In the genomic region with DNA sequence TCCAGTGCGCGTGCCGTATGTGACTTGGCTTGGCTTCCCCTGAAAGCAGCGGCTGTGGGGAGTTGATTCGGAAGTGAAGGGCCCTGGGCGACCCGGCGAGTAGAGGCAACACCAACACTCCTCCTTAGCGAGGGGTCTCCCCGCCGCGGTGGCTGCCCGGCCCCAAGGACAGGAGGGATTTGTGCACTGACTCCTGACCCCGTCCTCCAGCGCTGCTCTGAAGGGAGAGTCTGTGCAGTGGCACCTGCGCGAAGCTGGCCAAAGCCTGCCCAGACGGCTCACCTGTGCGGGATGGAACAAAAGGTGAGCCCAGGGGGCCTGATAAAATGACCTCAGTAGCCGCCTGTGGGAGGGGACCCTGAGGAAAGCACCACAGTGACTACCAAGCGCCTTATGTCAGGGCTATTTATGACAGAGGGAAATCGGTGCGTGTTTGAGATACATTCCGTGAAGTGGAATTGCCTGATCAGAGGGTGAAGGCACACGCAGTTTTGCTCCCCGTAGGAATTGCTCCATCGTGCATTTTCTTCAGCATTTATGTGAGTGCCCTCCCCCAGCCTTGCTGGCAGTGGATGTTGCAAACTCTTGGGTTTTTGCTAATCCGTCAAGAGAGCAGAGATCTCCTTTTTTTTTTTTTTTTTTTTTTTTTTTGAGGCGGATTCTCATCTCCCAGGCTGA, we compare ENCODE assay signal across 7 cellular contexts. TPM values are rescaled to one million over a fixed set of nuclear protein-coding genes. Genes with fewer than 3 reads are reported as not detected.
A peak's percentile ranks its signal among the peaks of the same experiment; 100 is the strongest.
DNase-seq lines count a peak whose midpoint lies in the region; ATAC-seq and TF ChIP-seq lines count a peak whose summit lies in the region.
"Not testable (repeated sequence)": the region's sequence is repeated elsewhere in the genome, so short reads cannot be mapped to it uniquely, and the experiment has no call there.

No MANE protein-coding gene starts in this region.

- H3K9me2 ChIP-seq in Karpas-422 (replicated peaks; ENCODE audit: insufficient read depth, low read length); SU-DHL-6 (replicated peaks; ENCODE audit: insufficient read depth, low read length): not testable (repeated sequence)

- POLR2A ChIA-PET in HEK293T (lab: Yijun Ruan, JAX) = not testable (repeated sequence)

- not testable (repeated sequence) for DNase-seq in HEK293T (ENCODE audit: extremely low spot score); Karpas-422; breast epithelium (ENCODE audit: low spot score in 2 of 2)
- DNase-seq in hepatic stellate cell (ENCODE audit: low spot score) = peak; percentile 51
- DNase-seq in osteoblast (ENCODE audit: insufficient read length, low spot score, missing footprints) = peak; percentile 90

- intact Hi-C loops in breast epithelium (cut with DNase I; ENCODE audit: low total_unique reads) = not testable (repeated sequence)

- not testable (repeated sequence) for H3F3A ChIP-seq in SU-DHL-6 (ENCODE audit: insufficient read depth)

- H3K79me2 ChIP-seq in Karpas-422 (ENCODE audit: low read length); SU-DHL-6 (ENCODE audit: insufficient read depth, low read length); osteoblast (ENCODE audit: insufficient read depth, low read length): not testable (repeated sequence)

- not testable (repeated sequence) for H3K27me3 ChIP-seq in Karpas-422 (ENCODE audit: low read length); SU-DHL-6 (ENCODE audit: low read length); breast epithelium; osteoblast (ENCODE audit: insufficient read depth, low read length)

- not testable (repeated sequence) for TF ChIP-seq POLR2A in breast epithelium (IDR thresholded peaks at IDR 0.05)

- H3K9ac ChIP-seq in Karpas-422 (ENCODE audit: low read length) = 0 out of 2 replicates have a peak overlapping the region, but pooled peaks have one; percentile 17
- H3K9ac ChIP-seq in SU-DHL-6 (ENCODE audit: low read length) = peak overlapping the region; percentile 40; the same call in 1 of the 2 replicates

- H3K36me3 ChIP-seq in Karpas-422 (ENCODE audit: insufficient read depth, low read length); SU-DHL-6 (ENCODE audit: low read length); breast epithelium; osteoblast (ENCODE audit: insufficient read depth, low read length): not testable (repeated sequence)

- H3K4me2 ChIP-seq in Karpas-422 (ENCODE audit: low read depth, low read length, poor library complexity, severe bottlenecking) (peak overlapping the region; percentile 35), SU-DHL-6 (ENCODE audit: low read depth, low read length, poor library complexity, severe bottlenecking) (peak overlapping the region; percentile 53), osteoblast (ENCODE audit: insufficient read depth, low read length) (peak overlapping the region; percentile 93)

- not testable (repeated sequence) for H3K27ac ChIP-seq in Karpas-422 (ENCODE audit: low read length); SU-DHL-6 (ENCODE audit: low read depth, low read length)
- H3K27ac ChIP-seq in breast epithelium (peak overlapping the region; percentile 36 to 48), osteoblast (ENCODE audit: low read depth, low read length) (peak overlapping the region; percentile 4)

- TF ChIP-seq CTCF in SU-DHL-6 (IDR thresholded peaks at IDR 0.05; ENCODE audit: insufficient read depth, low read length, poor library complexity, severe bottlenecking); breast epithelium (IDR thresholded peaks at IDR 0.05); osteoblast (IDR thresholded peaks at IDR 0.05; ENCODE audit: extremely low read depth, low read depth, low read length): not testable (repeated sequence)

- H2AFZ ChIP-seq in Karpas-422 (ENCODE audit: low read length); SU-DHL-6 (ENCODE audit: low read depth, low read length, severe bottlenecking): not testable (repeated sequence)
- H2AFZ ChIP-seq in osteoblast (ENCODE audit: low read length) = peak overlapping the region; percentile 78

- not testable (repeated sequence) for H3K4me3 ChIP-seq in Karpas-422 (ENCODE audit: low read length)
- H3K4me3 ChIP-seq in SU-DHL-6 (ENCODE audit: insufficient read depth, low read length, poor library complexity, severe bottlenecking) (peak overlapping the region; percentile 34), breast epithelium (peak overlapping the region; percentile 40 to 69 (median 54)), osteoblast (ENCODE audit: insufficient read depth, low read length) (peak overlapping the region; percentile 79)

- H3K4me1 ChIP-seq in Karpas-422 (ENCODE audit: low read length); breast epithelium; osteoblast (ENCODE audit: insufficient read depth, low read length): not testable (repeated sequence)

- ATAC-seq in GM18502 (IDR thresholded peaks at IDR 0.05; ENCODE audit: poor library complexity, unreplicated experiment) = peak; percentile 72

- not testable (repeated sequence) for H3K9me3 ChIP-seq in Karpas-422 (ENCODE audit: low read length); SU-DHL-6 (ENCODE audit: insufficient read depth, low read length); breast epithelium; osteoblast (ENCODE audit: low read depth, low read length)

- CTCF ChIA-PET in HEK293T (lab: Yijun Ruan, JAX) = interaction anchor here (1.0 kb wide), 1 partner anchor 10 kb away, joined by 3 read pairs; no protein-coding TSS in a partner anchor

- not testable (repeated sequence) for H4K20me1 ChIP-seq in Karpas-422 (ENCODE audit: insufficient read depth, low read depth, low read length); SU-DHL-6 (ENCODE audit: low read depth, low read length); osteoblast (ENCODE audit: insufficient read depth, low read length)

TF ChIP-seq in HEK293T, 16 proteins besides CTCF, POLR2A, EP300 and RAD21:
- peak; percentile 80 for TF ChIP-seq ZNF384 (IDR thresholded peaks at IDR 0.05)

RNA-seq across cellular contexts. Expression of gene CBY3, which starts 22.5 kb away (rescaled TPM):
- not detected in 2 replicates for total RNA-seq in Karpas-422 (2014; rRNA removed; shearing (Covaris generic); ENCODE audit: low replicate concordance)
- total RNA-seq in breast epithelium (not detected), osteoblast (not detected in 2 replicates)

RNA-seq across cellular contexts. Expression of gene HNRNPH1, which starts 34.8 kb away (rescaled TPM):
- 484 and 580 TPM in 2 replicates for total RNA-seq in Karpas-422 (2014; rRNA removed; shearing (Covaris generic); ENCODE audit: low replicate concordance)
- total RNA-seq in breast epithelium = 100 to 1,000 TPM; 577 to 931 (median 621) TPM
- total RNA-seq in osteoblast = 354 and 368 TPM in 2 replicates

RNA-seq across cellular contexts. Expression of gene CANX, which starts 40.4 kb away (rescaled TPM):
- 191 and 224 TPM in 2 replicates for total RNA-seq in Karpas-422 (2014; rRNA removed; shearing (Covaris generic); ENCODE audit: low replicate concordance)
- total RNA-seq in breast epithelium = 100 to 1,000 TPM; 379 to 416 (median 381) TPM
- total RNA-seq in osteoblast = 689 and 698 TPM in 2 replicates

Comparison
In these comparisons a context has a peak if more than half of its experiments do, and no peak if none do; other contexts are left out.
1. H3K4me2 ChIP-seq: peak in every context shown above with its lines; median percentile 93 in osteoblast; 53 in SU-DHL-6; 35 in Karpas-422.